Comparison of ENCODE assay signal across 10 cellular contexts in the genomic region with DNA sequence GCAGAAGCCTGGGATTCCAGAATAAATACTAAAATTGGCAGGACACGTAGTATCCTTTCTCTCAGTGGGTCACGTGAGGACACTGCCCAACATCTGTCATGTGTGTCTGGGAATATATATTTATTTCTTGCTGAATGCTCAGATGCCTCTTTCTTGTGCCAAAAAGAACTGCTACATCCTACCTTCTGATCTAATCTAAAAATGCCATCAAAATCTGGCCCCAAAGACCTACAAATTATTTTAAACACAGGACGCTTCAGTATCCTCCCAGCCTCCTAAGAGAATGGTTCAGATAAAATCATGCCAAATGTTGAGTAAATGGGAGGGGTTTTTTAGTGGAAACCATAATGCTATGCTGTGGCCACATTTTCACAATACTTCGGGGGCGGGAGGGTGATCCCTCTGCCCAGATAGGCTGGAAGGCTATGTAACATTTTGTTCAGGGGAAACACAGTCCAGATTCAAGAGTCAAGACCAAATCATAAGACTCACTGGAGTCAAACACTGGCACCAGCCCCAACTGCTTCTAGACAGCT. TPM values are rescaled to one million over a fixed set of nuclear protein-coding genes. Genes with fewer than 3 reads are reported as not detected.
A peak's percentile ranks its signal among the peaks of the same experiment; 100 is the strongest.
DNase-seq lines count a peak whose midpoint lies in the region; TF ChIP-seq lines count a peak whose summit lies in the region.
"Had no signal": no experiment of that assay in that cellular context is flagged by ENCODE, and none has a peak within 500 bp of the region (broad histone marks: within the 10 kb centered on the region; RNA-seq: fewer than 3 reads in every experiment).

No MANE protein-coding gene starts in this region.

- 84% methylated on average over 5 of the region's 5 CpGs for WGBS in mesenchymal stem cell

- peak overlapping the region in 1 of 2 experiments; percentile 59 for H3K4me3 ChIP-seq in mesenchymal stem cell (ENCODE audit: insufficient read depth in 1 of 2, low read depth in 1 of 2, low read length in 2 of 2)

- H3K4ac ChIP-seq in mesenchymal stem cell (ENCODE audit: low read depth in 1 of 2, low read length in 2 of 2), result no peak overlapping the region

- no peak overlapping the region for H4K91ac ChIP-seq in mesenchymal stem cell (ENCODE audit: low read length)

- H3K18ac ChIP-seq in mesenchymal stem cell (ENCODE audit: low read depth in 1 of 2, low read length in 2 of 2), result no peak overlapping the region

- H3K9me3 Mint-ChIP-seq in activated T-cell treated with anti-CD3 and anti-CD28 coated beads, Interleukin-2, amount 50 U/mL, for 24 hours, result no peaks in the 10 kb centered on the region
- no peaks in the 10 kb centered on the region for H3K9me3 Mint-ChIP-seq in MCF 10A (ENCODE audit: unreplicated experiment)
- H3K9me3 Mint-ChIP-seq: T-helper 1 cell treated with Interleukin-12 subunit alpha and Interleukin-12 subunit beta and Interleukin-4 antibody, amounts not matched to agents 30 μg/mL and 1 μg/mL, for 36 hours had no signal

- no peak overlapping the region for H2BK120ac ChIP-seq in mesenchymal stem cell (ENCODE audit: low read depth, low read length)

- TF ChIP-seq CTCF in MCF 10A (IDR thresholded peaks at IDR 0.05; ENCODE audit: unreplicated experiment), result no peak

- peaks cover 33% of the 10 kb centered on the region for H3K4me1 Mint-ChIP-seq in activated T-cell treated with anti-CD3 and anti-CD28 coated beads, Interleukin-2, amount 50 U/mL, for 24 hours (ENCODE audit: low read depth)
- peaks cover 21% of the 10 kb centered on the region for H3K4me1 Mint-ChIP-seq in MCF 10A (ENCODE audit: insufficient read depth, unreplicated experiment)

- H4K8ac ChIP-seq in mesenchymal stem cell (ENCODE audit: low read length), result no peak overlapping the region

- no TSS peak for BruUV-seq in MCF 10A (replicated peaks; lab: Mats Ljungman, UMichigan)

- no peaks in the 10 kb centered on the region for H3K9me3 ChIP-seq in mesenchymal stem cell (ENCODE audit: control insufficient read depth, low read length)

- no peak overlapping the region for H3K14ac ChIP-seq in mesenchymal stem cell (ENCODE audit: low read length in 2 of 2)

- H2BK12ac ChIP-seq in mesenchymal stem cell (ENCODE audit: low read length in 2 of 2), result no peak overlapping the region

- POLR2A ChIA-PET in MCF 10A (lab: Yijun Ruan, JAX), result interaction anchor here (0.6 to 2.0 kb wide), 10 partner anchors 17 to 285 kb away, joined by 3 to 11 read pairs (median 4); partner anchors contain the start of gene SSH2

- H2AK5ac ChIP-seq in mesenchymal stem cell (ENCODE audit: low read length, severe bottlenecking), result no peak overlapping the region

- peaks cover 2% of the 10 kb centered on the region for H3K4me1 ChIP-seq in mesenchymal stem cell (ENCODE audit: control insufficient read depth, insufficient read depth, low read depth, low read length)

- H3K23ac ChIP-seq in mesenchymal stem cell (ENCODE audit: low read length in 2 of 2), result no peak overlapping the region

- H3K36me3 Mint-ChIP-seq in activated T-cell treated with anti-CD3 and anti-CD28 coated beads, Interleukin-2, amount 50 U/mL, for 24 hours (ENCODE audit: low read depth), result peaks cover 59% of the 10 kb centered on the region
- peaks cover 19% of the 10 kb centered on the region for H3K36me3 Mint-ChIP-seq in MCF 10A (ENCODE audit: insufficient read depth, unreplicated experiment)

- DNase-seq in activated T-cell treated with anti-CD3 and anti-CD28 coated beads, Interleukin-2, amount 50 U/mL, for 24 hours, result no peak
- DNase-seq in activated T-cell treated with anti-CD3 and anti-CD28 coated beads for 4 hours, result no peak
- peak; percentile 63 for DNase-seq in MCF 10A (ENCODE audit: unreplicated experiment)
- DNase-seq in mesenchymal stem cell, result peak; percentile 53
- peak; percentile 66 for DNase-seq in ureter (ENCODE audit: low spot score)
- no peak for DNase-seq in NCI-H510A treated with DMSO at 0.1 percent for 48 hours (lab: John Stamatoyannopoulos, UW)
- DNase-seq in NOMO-1 (lab: John Stamatoyannopoulos, UW; ENCODE audit: unreplicated experiment in 2 of 2), result no peak
- DNase-seq in activated effector memory CD4-positive, alpha-beta T cell treated with anti-CD3 and anti-CD28 coated beads, Interleukin-2, amount 50 U/mL, for 16 hours, result no peak
- DNase-seq: stimulated activated naive CD4-positive, alpha-beta T cell treated with Interleukin-2 at 50 U/mL for 16 hours had no signal

- H2BK15ac ChIP-seq in mesenchymal stem cell (ENCODE audit: low read depth, poor library complexity, severe bottlenecking), result no peak overlapping the region

- CTCF ChIA-PET in MCF 10A (lab: Yijun Ruan, JAX), result interaction anchor here (0.7 to 0.8 kb wide), 2 partner anchors 59 to 278 kb away, joined by 3 to 6 read pairs; no protein-coding TSS in a partner anchor

- H3K36me3 ChIP-seq in mesenchymal stem cell (ENCODE audit: control insufficient read depth in 1 of 2, insufficient read depth in 2 of 2, low read depth in 1 of 2, low read length in 2 of 2), result peaks cover 0 to 3% of the 10 kb centered on the region in 2 experiments

- no peaks in the 10 kb centered on the region for H3K27me3 ChIP-seq in mesenchymal stem cell (ENCODE audit: control insufficient read depth in 1 of 2, insufficient read depth in 1 of 2, low read length in 2 of 2)

- H3K9ac ChIP-seq in mesenchymal stem cell (ENCODE audit: low read length), result peak overlapping the region; percentile 83

- no peak overlapping the region for H2AFZ ChIP-seq in mesenchymal stem cell (ENCODE audit: low read depth, low read length)

- intact Hi-C loops in MCF 10A (cut with micrococcal nuclease), result no loop called here

- H3K4me2 ChIP-seq in mesenchymal stem cell (ENCODE audit: low read length, poor library complexity, severe bottlenecking), result no peak overlapping the region

- peaks cover 3% of the 10 kb centered on the region for H3K79me1 ChIP-seq in mesenchymal stem cell (replicated peaks; ENCODE audit: low read length, poor library complexity, severe bottlenecking)

- H2BK5ac ChIP-seq in mesenchymal stem cell (ENCODE audit: low read depth, low read length, poor library complexity, severe bottlenecking), result no peak overlapping the region

- no peak overlapping the region for H3K27ac ChIP-seq in mesenchymal stem cell (ENCODE audit: low read length, poor library complexity, severe bottlenecking)

- no peaks in the 10 kb centered on the region for H3K27me3 Mint-ChIP-seq in activated T-cell treated with anti-CD3 and anti-CD28 coated beads, Interleukin-2, amount 50 U/mL, for 24 hours
- no peaks in the 10 kb centered on the region for H3K27me3 Mint-ChIP-seq in MCF 10A (ENCODE audit: insufficient read depth, unreplicated experiment)

- peak overlapping the region; percentile 62 for H3K27ac Mint-ChIP-seq in activated T-cell treated with anti-CD3 and anti-CD28 coated beads, Interleukin-2, amount 50 U/mL, for 24 hours
- H3K27ac Mint-ChIP-seq in MCF 10A (ENCODE audit: low read depth, unreplicated experiment), result peak overlapping the region; percentile 87
- H3K27ac Mint-ChIP-seq: T-helper 1 cell treated with Interleukin-12 subunit alpha and Interleukin-12 subunit beta and Interleukin-4 antibody, amounts not matched to agents 30 μg/mL and 1 μg/mL, for 36 hours had no signal

- no peak overlapping the region for H3K4me3 Mint-ChIP-seq in activated T-cell treated with anti-CD3 and anti-CD28 coated beads, Interleukin-2, amount 50 U/mL, for 24 hours
- H3K4me3 Mint-ChIP-seq in MCF 10A (ENCODE audit: unreplicated experiment), result peak overlapping the region; percentile 45
- H3K4me3 Mint-ChIP-seq: T-helper 1 cell treated with Interleukin-12 subunit alpha and Interleukin-12 subunit beta and Interleukin-4 antibody, amounts not matched to agents 30 μg/mL and 1 μg/mL, for 36 hours had no signal

RNA-seq across cellular contexts. Expression of gene CORO6, which starts 22.9 kb away (rescaled TPM):
- 1.4 and 1.6 TPM in 2 replicates for total RNA-seq in MCF 10A (2022)
- 2.9 TPM for polyA plus RNA-seq in mesenchymal stem cell (2013, experiment 1 of 2)
- polyA plus RNA-seq in mesenchymal stem cell (2013, experiment 2 of 2), result 2.5 TPM
- 23.3 TPM for total RNA-seq in ureter

RNA-seq across cellular contexts. Expression of gene ANKRD13B, which starts 52.7 kb away (rescaled TPM):
- total RNA-seq in MCF 10A (2022) (14.4 and 17.9 TPM in 2 replicates), ureter (7.7 TPM)
- polyA plus RNA-seq in mesenchymal stem cell (2013, experiment 1 of 2), result 3.6 TPM
- polyA plus RNA-seq in mesenchymal stem cell (2013, experiment 2 of 2), result 2.7 TPM

RNA-seq across cellular contexts. Expression of gene GIT1, which starts 56.1 kb away (rescaled TPM):
- total RNA-seq in MCF 10A (2022), result 49.0 and 52.6 TPM in 2 replicates
- polyA plus RNA-seq in mesenchymal stem cell (2013, experiment 1 of 2), result 29.2 TPM
- 28.5 TPM for polyA plus RNA-seq in mesenchymal stem cell (2013, experiment 2 of 2)
- 37.1 TPM for total RNA-seq in ureter

Comparison
In these comparisons a context has a peak if more than half of its experiments do, and no peak if none do; other contexts are left out.
1. DNase-seq: peak in MCF 10A (single experiment), mesenchymal stem cell (single experiment) and ureter (single experiment); none in activated T-cell treated with anti-CD3 and anti-CD28 coated beads, Interleukin-2, amount 50 U/mL, for 24 hours (single experiment), activated T-cell treated with anti-CD3 and anti-CD28 coated beads for 4 hours (single experiment), NCI-H510A treated with DMSO at 0.1 percent for 48 hours (single experiment), NOMO-1 (0 of 2) and activated effector memory CD4-positive, alpha-beta T cell treated with anti-CD3 and anti-CD28 coated beads, Interleukin-2, amount 50 U/mL, for 16 hours (single experiment).